In the genomic region with DNA sequence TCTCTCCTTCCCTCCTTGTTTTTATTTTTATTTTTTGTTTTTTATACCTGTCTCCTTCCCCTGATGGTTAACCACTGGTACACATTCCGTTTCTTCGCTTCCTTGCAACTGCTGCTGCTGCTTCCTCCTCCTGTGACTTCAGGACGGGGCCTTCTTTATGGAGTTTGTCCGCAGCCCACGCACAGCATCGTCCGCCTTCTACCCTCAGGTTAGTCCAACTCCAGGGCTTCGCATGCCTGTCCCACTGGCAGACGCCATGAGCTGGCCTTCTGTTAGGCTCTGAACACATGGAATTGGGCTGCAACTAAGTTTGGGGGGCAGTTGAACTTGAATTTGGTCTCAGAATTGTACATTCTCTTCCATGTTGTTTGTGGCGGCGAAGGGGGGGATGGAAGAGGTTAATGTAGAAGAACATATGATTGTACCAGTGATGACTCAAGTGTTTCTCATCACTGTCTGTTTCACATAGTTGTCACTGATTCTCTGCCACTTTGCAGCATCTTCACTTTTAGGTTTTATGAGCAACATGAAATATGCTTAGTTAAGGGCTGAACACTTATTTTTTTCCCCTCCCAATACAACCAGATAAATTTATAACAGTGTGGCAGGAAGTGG, we compare ENCODE assay signal across 22 cellular contexts.
DNase-seq lines count a peak whose midpoint lies in the region; ATAC-seq and TF ChIP-seq lines count a peak whose summit lies in the region.
"Had no signal": no experiment of that assay in that cellular context is flagged by ENCODE, and none has a peak within 500 bp of the region (broad histone marks: within the 10 kb centered on the region; RNA-seq: fewer than 3 reads in every experiment).

No MANE protein-coding gene starts in this region.

- WGBS in right cardiac atrium, result 95% methylated on average over 11 of the region's 11 CpGs
- WGBS in psoas muscle, 3 donors, result 96 to 97% (median 97%) methylated on average over 11 of the region's 11 CpGs

- ATAC-seq in natural killer cell (no peak), right cardiac atrium (no peak), psoas muscle (no peak)
- ATAC-seq: naive thymus-derived CD4-positive, alpha-beta T cell; T-helper 17 cell had no signal

- H3K27me3 Mint-ChIP-seq in natural killer cell (ENCODE audit: low read depth in 2 of 2), result no peaks in the 10 kb centered on the region
- H3K27me3 Mint-ChIP-seq: naive thymus-derived CD4-positive, alpha-beta T cell; T-helper 17 cell had no signal

- DNase-seq in activated CD4-positive, alpha-beta T cell treated with anti-CD3 and anti-CD28 coated beads for 48 hours, result peak; percentile 49
- no peak for DNase-seq in activated CD4-positive, alpha-beta T cell treated with anti-CD3 and anti-CD28 coated beads, Interleukin-2, amount 50 U/mL, for 4 hours
- DNase-seq in RKO (ENCODE audit: low spot score), result peak; percentile 19
- DNase-seq in brain microvascular endothelial cell, result peak; percentile 19
- peak; percentile 35 for DNase-seq in stimulated activated CD4-positive, alpha-beta T cell treated with anti-CD3 and anti-CD28 coated beads, Interleukin-15, amount 100 ng/mL, for 24 hours
- no peak for DNase-seq in natural killer cell
- no peak for DNase-seq in right cardiac atrium
- no peak for DNase-seq in psoas muscle
- DNase-seq: hippocampal formation; kidney; mammary epithelial cell; naive thymus-derived CD4-positive, alpha-beta T cell; NCI-H1048; NCI-H2081 treated with DMSO at 0.1 percent for 48 hours; NCI-H524 treated with DMSO at 0.1 percent for 48 hours; small intestine; stimulated activated naive CD4-positive, alpha-beta T cell; T-helper 17 cell; trophoblast cell had no signal

- no peak overlapping the region for H3K4me3 Mint-ChIP-seq in natural killer cell
- H3K4me3 Mint-ChIP-seq: naive thymus-derived CD4-positive, alpha-beta T cell; T-helper 17 cell had no signal

- H3K4me1 Mint-ChIP-seq in natural killer cell, result peaks cover 0 to 5% of the 10 kb centered on the region in 2 donors

- intact Hi-C loops in natural killer cell (cut with micrococcal nuclease), result no loop called here
- intact Hi-C loops in right cardiac atrium (cut with DNase I), result no loop called here
- intact Hi-C loops in psoas muscle (cut with DNase I), result no loop called here

- no peak for TF ChIP-seq CTCF in brain microvascular endothelial cell (IDR thresholded peaks at IDR 0.05; ENCODE audit: low read depth, low read length, missing control alignments)
- TF ChIP-seq CTCF in natural killer cell (IDR thresholded peaks at IDR 0.05), result no peak
- no peak for TF ChIP-seq CTCF in psoas muscle (IDR thresholded peaks at IDR 0.05)

- H3K4me1 ChIP-seq in right cardiac atrium (ENCODE audit: control insufficient read depth, insufficient read depth, low read length), result no peaks in the 10 kb centered on the region
- no peaks in the 10 kb centered on the region for H3K4me1 ChIP-seq in psoas muscle
- H3K4me1 ChIP-seq: ascending aorta; BLaER1 treated with 17β-estradiol and CSF1 and Interleukin-3, amounts not matched to agents 10 nM and 100 nM had no signal

- no peaks in the 10 kb centered on the region for H3K36me3 ChIP-seq in brain microvascular endothelial cell (replicated peaks)
- peaks cover 0 to 36% of the 10 kb centered on the region in 2 donors for H3K36me3 ChIP-seq in psoas muscle (ENCODE audit: insufficient read depth in 1 of 2, low read depth in 1 of 2)

- in situ Hi-C loops in brain microvascular endothelial cell (cut with HindIII; ENCODE audit: low pct_ligation_motif_present, low sequenced_read_pairs), result no loop called here

- H3K4me3 ChIP-seq in brain microvascular endothelial cell (ENCODE audit: low read depth, low read length) (no peak overlapping the region), right cardiac atrium (ENCODE audit: low read length) (no peak overlapping the region), psoas muscle (no peak overlapping the region)
- H3K4me3 ChIP-seq: ascending aorta; BLaER1 treated with 17β-estradiol and CSF1 and Interleukin-3, amounts not matched to agents 10 nM and 100 nM had no signal

- H3K9me3 ChIP-seq in right cardiac atrium (ENCODE audit: control insufficient read depth, low read length), result no peaks in the 10 kb centered on the region
- no peaks in the 10 kb centered on the region for H3K9me3 ChIP-seq in psoas muscle
- H3K9me3 ChIP-seq: ascending aorta; BLaER1 treated with 17β-estradiol and CSF1 and Interleukin-3, amounts not matched to agents 10 nM and 100 nM had no signal

- no peak overlapping the region for H3K27ac ChIP-seq in brain microvascular endothelial cell
- no peak overlapping the region for H3K27ac ChIP-seq in right cardiac atrium (ENCODE audit: low read length)
- H3K27ac ChIP-seq in psoas muscle, result no peak overlapping the region
- H3K27ac ChIP-seq: ascending aorta; BLaER1 treated with 17β-estradiol and CSF1 and Interleukin-3, amounts not matched to agents 10 nM and 100 nM; KMS-11 had no signal

- no peaks in the 10 kb centered on the region for H3K27me3 ChIP-seq in brain microvascular endothelial cell (replicated peaks)
- H3K27me3 ChIP-seq in right cardiac atrium (ENCODE audit: control insufficient read depth, insufficient read depth), result no peaks in the 10 kb centered on the region
- no peaks in the 10 kb centered on the region for H3K27me3 ChIP-seq in psoas muscle (ENCODE audit: insufficient read depth in 3 of 3, low read length in 2 of 3)
- H3K27me3 ChIP-seq: ascending aorta; BLaER1 treated with 17β-estradiol and CSF1 and Interleukin-3, amounts not matched to agents 10 nM and 100 nM had no signal

- peaks cover 7% of the 10 kb centered on the region for H3K36me3 Mint-ChIP-seq in natural killer cell

- H3K27ac Mint-ChIP-seq in natural killer cell, result no peak overlapping the region
- H3K27ac Mint-ChIP-seq: T-helper 17 cell had no signal

- no peaks in the 10 kb centered on the region for H3K9me3 Mint-ChIP-seq in natural killer cell
- H3K9me3 Mint-ChIP-seq: naive thymus-derived CD4-positive, alpha-beta T cell had no signal

Comparison
In these comparisons a context has a peak if more than half of its experiments do, and no peak if none do; other contexts are left out.
1. DNase-seq: peak in activated CD4-positive, alpha-beta T cell treated with anti-CD3 and anti-CD28 coated beads for 48 hours (single experiment), RKO (single experiment), brain microvascular endothelial cell (single experiment) and stimulated activated CD4-positive, alpha-beta T cell treated with anti-CD3 and anti-CD28 coated beads, Interleukin-15, amount 100 ng/mL, for 24 hours (single experiment); none in activated CD4-positive, alpha-beta T cell treated with anti-CD3 and anti-CD28 coated beads, Interleukin-2, amount 50 U/mL, for 4 hours (0 of 2), natural killer cell (single experiment), right cardiac atrium (0 of 3) and psoas muscle (0 of 2).